Comparison of ENCODE assay signal across 26 cellular contexts in genomic region chr5:179599973-179600372, GRCh38. TPM values are rescaled to one million over a fixed set of nuclear protein-coding genes. Genes with fewer than 3 reads are reported as not detected.
DNase-seq lines count a peak whose midpoint lies in the region; ATAC-seq and TF ChIP-seq lines count a peak whose summit lies in the region.
"Had no signal": no experiment of that assay in that cellular context is flagged by ENCODE, and none has a peak within 500 bp of the region (broad histone marks: within the 10 kb centered on the region; RNA-seq: fewer than 3 reads in every experiment).

No MANE protein-coding gene starts in this region.

- peak overlapping the region; percentile 41 for H3K27ac Mint-ChIP-seq in progenitor cell of endocrine pancreas
- H3K27ac Mint-ChIP-seq: activated CD4-positive, alpha-beta T cell treated with anti-CD3 and anti-CD28 coated beads, Interleukin-2, amount 10 ng/mL, durations not matched to agents 24 days and 14 days; WTC11 had no signal

- H3K36me3 ChIP-seq in HAP-1 (replicated peaks): peaks cover 69% of the 10 kb centered on the region
- peaks cover 0 to 100% of the 10 kb centered on the region in 2 donors for H3K36me3 ChIP-seq in left lung

- POLR2A ChIA-PET in RWPE1 (lab: Yijun Ruan, JAX; ENCODE audit: low non-redundant PET): no interaction called here

- in situ Hi-C loops in HAP-1 (cut with MboI; ENCODE audit: low sequenced_read_pairs): no loop called here

- H3K36me3 Mint-ChIP-seq in progenitor cell of endocrine pancreas (ENCODE audit: insufficient read depth): peaks cover 22% of the 10 kb centered on the region

- H3K4me1 ChIP-seq in HAP-1 (peaks cover 11% of the 10 kb centered on the region), left lung (peaks cover 0 to 8% of the 10 kb centered on the region in 2 donors)
- H3K4me1 ChIP-seq: prostate gland, tibial nerve had no signal

- intact Hi-C loops in left lung (cut with DNase I): no loop called here

- ATAC-seq in left lung: peak; percentile 63
- ATAC-seq in HG03565 (IDR thresholded peaks at IDR 0.05; ENCODE audit: unreplicated experiment): no peak
- ATAC-seq: activated T-cell treated with anti-CD3 and anti-CD28 coated beads, Interleukin-2, amount 50 U/mL, for 4 hours; T-cell; WTC11 had no signal

- H3K27ac ChIP-seq in RWPE1 (0 out of 2 replicates have a peak overlapping the region, but pooled peaks have one; percentile 1), left lung (no peak overlapping the region)
- H3K27ac ChIP-seq: C4-2B, prostate gland, tibial nerve had no signal

- no peak overlapping the region for H3K4me3 Mint-ChIP-seq in progenitor cell of endocrine pancreas (ENCODE audit: low read depth)
- H3K4me3 Mint-ChIP-seq: activated CD4-positive, alpha-beta T cell treated with anti-CD3 and anti-CD28 coated beads, Interleukin-2, amount 10 ng/mL, durations not matched to agents 24 days and 14 days; activated T-cell treated with anti-CD3 and anti-CD28 coated beads, Interleukin-2, amount 50 U/mL, for 4 hours; H9; T-cell; WTC11 had no signal

- no peaks in the 10 kb centered on the region for H3K27me3 ChIP-seq in HAP-1 (ENCODE audit: low read depth)
- H3K27me3 ChIP-seq in left lung: no peaks in the 10 kb centered on the region
- H3K27me3 ChIP-seq: tibial nerve had no signal

- H3K27me3 Mint-ChIP-seq in progenitor cell of endocrine pancreas: no peaks in the 10 kb centered on the region
- H3K27me3 Mint-ChIP-seq: activated CD4-positive, alpha-beta T cell treated with anti-CD3 and anti-CD28 coated beads, Interleukin-2, amount 10 ng/mL, durations not matched to agents 24 days and 14 days; T-cell had no signal

- no peaks in the 10 kb centered on the region for H3K4me1 Mint-ChIP-seq in progenitor cell of endocrine pancreas (ENCODE audit: low read depth)
- H3K4me1 Mint-ChIP-seq: activated CD4-positive, alpha-beta T cell treated with anti-CD3 and anti-CD28 coated beads, Interleukin-2, amount 10 ng/mL, durations not matched to agents 24 days and 14 days; H9; T-cell; WTC11 had no signal

- no peaks in the 10 kb centered on the region for H3K9me3 Mint-ChIP-seq in progenitor cell of endocrine pancreas (ENCODE audit: low read depth)
- H3K9me3 Mint-ChIP-seq: activated CD4-positive, alpha-beta T cell treated with anti-CD3 and anti-CD28 coated beads, Interleukin-2, amount 10 ng/mL, durations not matched to agents 24 days and 14 days; activated T-cell treated with anti-CD3 and anti-CD28 coated beads, Interleukin-2, amount 50 U/mL, for 4 hours; H9; T-cell; WTC11 had no signal

- no peaks in the 10 kb centered on the region for H3K9me3 ChIP-seq in HAP-1
- H3K9me3 ChIP-seq in left lung: no peaks in the 10 kb centered on the region
- H3K9me3 ChIP-seq: prostate gland, tibial nerve had no signal

- DNase-seq in HAP-1 (ENCODE audit: low spot score in 2 of 2): peak; percentile 80 to 88
- no peak for DNase-seq in RWPE1 (ENCODE audit: low spot score)
- DNase-seq in left lung: no peak
- DNase-seq in progenitor cell of endocrine pancreas (ENCODE audit: low spot score, unreplicated experiment): no peak
- no peak for DNase-seq in HT-29 (ENCODE audit: low spot score)
- no peak for DNase-seq in SW 1271 (lab: John Stamatoyannopoulos, UW)
- DNase-seq: activated CD4-positive, alpha-beta T cell treated with anti-CD3 and anti-CD28 coated beads, Interleukin-2, amount 10 ng/mL, durations not matched to agents 24 days and 14 days; activated T-cell treated with anti-CD3 and anti-CD28 coated beads, Interleukin-2, amount 50 U/mL, for 4 hours; Calu3; central memory CD4-positive, alpha-beta T cell; dermis blood vessel endothelial cell; DMS79 treated with DMSO at 0.1 percent for 48 hours; foreskin melanocyte; GDM1; H9; kidney glomerular epithelial cell; NCI-H146; NCI-H2171 treated with DMSO at 0.1 percent for 48 hours; NCI-H510A; stimulated activated CD4-positive, alpha-beta T cell treated with anti-CD3 and anti-CD28 coated beads, Interleukin-4, amount 100 ng/mL, for 1 hour; T-cell had no signal

- TF ChIP-seq CTCF in RWPE1 (conservative IDR thresholded peaks at IDR 0.05; ENCODE audit: low read depth) (no peak), left lung (IDR thresholded peaks at IDR 0.05) (no peak), progenitor cell of endocrine pancreas (IDR thresholded peaks at IDR 0.05; ENCODE audit: unreplicated experiment) (no peak)

- H3K4me3 ChIP-seq in HAP-1: no peak overlapping the region
- no peak overlapping the region for H3K4me3 ChIP-seq in left lung
- H3K4me3 ChIP-seq: prostate gland, tibial nerve had no signal

- CTCF ChIA-PET in RWPE1 (lab: Yijun Ruan, JAX): interaction anchor here (0.6 kb wide), 2 partner anchors 44 to 1233 kb away, joined by 3 read pairs; no protein-coding TSS in a partner anchor

RNA-seq across cellular contexts. Expression of gene HNRNPH1, which starts 23.5 kb away (rescaled TPM):
- total RNA-seq in left lung: 100 to 1,000 TPM; 404 to 490 TPM
- total RNA-seq in progenitor cell of endocrine pancreas: 1,377 and 1,392 TPM in 2 replicates
- 436 and 484 TPM in 2 replicates for total RNA-seq in HT-29 (2014; rRNA removed; shearing (Covaris generic))

RNA-seq across cellular contexts. Expression of gene RUFY1, which starts 49.6 kb away (rescaled TPM):
- total RNA-seq in left lung (10 to 100 TPM; 47.9 to 60.4 TPM), progenitor cell of endocrine pancreas (69.1 and 71.2 TPM in 2 replicates)
- total RNA-seq in HT-29 (2014; rRNA removed; shearing (Covaris generic)): 41.8 and 45.5 TPM in 2 replicates

Comparison
In these comparisons a context has a peak if more than half of its experiments do, and no peak if none do; other contexts are left out.
1. DNase-seq: peak in HAP-1 (2 of 2); none in RWPE1 (single experiment), left lung (0 of 2), progenitor cell of endocrine pancreas (single experiment), HT-29 (single experiment) and SW 1271 (0 of 2).